Comparison of ENCODE assay signal across 19 cellular contexts in genomic region chr1:215022723-215023122, GRCh38. TPM values are rescaled to one million over a fixed set of nuclear protein-coding genes. Genes with fewer than 3 reads are reported as not detected.
DNase-seq lines count a peak whose midpoint lies in the region; ATAC-seq and TF ChIP-seq lines count a peak whose summit lies in the region.
"Had no signal": no experiment of that assay in that cellular context is flagged by ENCODE, and none has a peak within 500 bp of the region (broad histone marks: within the 10 kb centered on the region; RNA-seq: fewer than 3 reads in every experiment).

No MANE protein-coding gene starts in this region.

- POLR2A ChIA-PET in AG04450 (lab: Yijun Ruan, JAX), result interaction anchor here (0.6 to 1.0 kb wide), 3 partner anchors 14 to 362 kb away, joined by 3 to 8 read pairs (median 8); no protein-coding TSS in a partner anchor

- ATAC-seq in omental fat pad (ENCODE audit: low FRiP score) (peak; percentile 85), GM18868 (IDR thresholded peaks at IDR 0.05; ENCODE audit: unreplicated experiment) (no peak)
- ATAC-seq: stimulated activated naive B cell treated with anti-CD40 and anti-IgM and Interleukin-4, amounts not matched to agents 10 μg/mL and 1 μg/mL and 100 μg/mL, for 72 hours had no signal

- H3K4me2 ChIP-seq in fibroblast of lung (ENCODE audit: extremely low read depth, insufficient read depth, low read length), result peak overlapping the region; percentile 37

- no peak overlapping the region for H3K9ac ChIP-seq in fibroblast of lung (ENCODE audit: insufficient read depth, low read length)

- CTCF ChIA-PET in AG04450 (lab: Charles Lee), result interaction anchor here (0.8 to 0.9 kb wide), 2 partner anchors 64 to 361 kb away, joined by 3 read pairs; no protein-coding TSS in a partner anchor

- H3K4me3 ChIP-seq in AG04450 (ENCODE audit: low read depth, low read length) (no peak overlapping the region), fibroblast of lung (replicated peaks in 1 of 4; ENCODE audit: control extremely low read depth in 1 of 4, insufficient read depth in 1 of 4, low read depth in 3 of 4, low read length in 4 of 4) (no peak overlapping the region), MG63 (no peak overlapping the region)

- TF ChIP-seq CTCF in AG04450 (IDR thresholded peaks at IDR 0.05; ENCODE audit: low read depth, low read length) (no peak), fibroblast of lung (conservative IDR thresholded peaks at IDR 0.05 in 1 of 2, IDR thresholded peaks at IDR 0.05 in 1 of 2; ENCODE audit: low read depth in 1 of 2, low read length in 2 of 2) (no peak), omental fat pad (IDR thresholded peaks at IDR 0.05) (no peak)

- H3K27ac ChIP-seq in AG04450 (ENCODE audit: low read depth, low read length) (peak overlapping the region; percentile 75), fibroblast of lung (ENCODE audit: insufficient read depth, low read length) (peak overlapping the region; percentile 52)

- H4K20me1 ChIP-seq in fibroblast of lung (ENCODE audit: control insufficient read depth, extremely low read depth, insufficient read depth, low read length), result no peaks in the 10 kb centered on the region

- H3K4me1 ChIP-seq in fibroblast of lung (ENCODE audit: control insufficient read depth, extremely low read depth, insufficient read depth, low read length), result peaks cover 4% of the 10 kb centered on the region

- DNase-seq in AG04450 (ENCODE audit: low read depth, low spot score), result no peak
- peak; percentile 27 for DNase-seq in M059J (ENCODE audit: low read depth)
- DNase-seq in fibroblast of lung (ENCODE audit: low read depth in 2 of 2), result peak; percentile 57 to 83
- no peak for DNase-seq in omental fat pad (ENCODE audit: low spot score)
- no peak for DNase-seq in MG63
- DNase-seq in activated CD4-positive, CD25-positive, alpha-beta regulatory T cell (lab: John Stamatoyannopoulos, UW), result no peak
- DNase-seq in NCI-H1105 (lab: John Stamatoyannopoulos, UW), result no peak
- DNase-seq: activated CD4-positive, alpha-beta T cell treated with anti-CD3 and anti-CD28 coated beads, Interleukin-2, amount 10 ng/mL, durations not matched to agents 7 days and 5 days; activated naive CD4-positive, alpha-beta T cell treated with anti-CD3 and anti-CD28 coated beads, Interleukin-2, amount 50 U/mL, for 16 hours; activated T-cell treated with anti-CD3 and anti-CD28 coated beads for 4 hours; GF-D8; KBM-7; midbrain; NCI-H2227 treated with DMSO at 0.1 percent for 48 hours; nucleus accumbens; SIG-M5; stimulated activated naive B cell treated with anti-CD40 and anti-IgM and Interleukin-4, amounts not matched to agents 10 μg/mL and 1 μg/mL and 100 μg/mL, for 72 hours had no signal

- H3K79me2 ChIP-seq in fibroblast of lung (ENCODE audit: control insufficient read depth, insufficient read depth, low read length), result no peaks in the 10 kb centered on the region

- peaks cover 3% of the 10 kb centered on the region; the same call in 1 of the 2 replicates for H3K9me3 ChIP-seq in AG04450 (ENCODE audit: control insufficient read depth, insufficient read depth, low read length)
- H3K9me3 ChIP-seq in fibroblast of lung (ENCODE audit: control insufficient read depth, insufficient read depth, low read depth, low read length), result no peaks in the 10 kb centered on the region
- no peaks in the 10 kb centered on the region; the same call in 1 of the 2 replicates for H3K9me3 ChIP-seq in MG63

- peak overlapping the region; percentile 52 for H2AFZ ChIP-seq in fibroblast of lung (ENCODE audit: low read length)

- no peaks in the 10 kb centered on the region for H3K27me3 ChIP-seq in AG04450 (ENCODE audit: control insufficient read depth, insufficient read depth, low read length)
- no peaks in the 10 kb centered on the region for H3K27me3 ChIP-seq in fibroblast of lung (ENCODE audit: control insufficient read depth, insufficient read depth, low read length)
- H3K27me3 ChIP-seq in MG63, result no peaks in the 10 kb centered on the region

- no peaks in the 10 kb centered on the region for H3K36me3 ChIP-seq in fibroblast of lung (ENCODE audit: control insufficient read depth, insufficient read depth, low read length)
- H3K36me3 ChIP-seq in MG63, result no peaks in the 10 kb centered on the region

RNA-seq across cellular contexts. Expression of gene KCNK2, which starts 59.8 kb away (rescaled TPM):
- polyA plus RNA-seq in AG04450 (2011; rRNA removed), result 19.7 and 22.8 TPM in 2 replicates
- polyA minus RNA-seq in AG04450 (2011; rRNA and poly(A)+ RNA removed), result 15.2 and 15.5 TPM in 2 replicates
- 7.5 and 9.9 TPM in 2 replicates for total RNA-seq in M059J (2014; rRNA removed; shearing (Covaris generic))
- total RNA-seq in fibroblast of lung, result 2.8 and 6.4 TPM in 2 replicates
- 25.6 and 29.7 TPM in 2 replicates for polyA plus RNA-seq in fibroblast of lung
- polyA plus RNA-seq in fibroblast of lung (2012), result 19.2 and 22.0 TPM in 2 replicates
- 7.3 and 42.0 TPM in 2 replicates for polyA minus RNA-seq in fibroblast of lung (ENCODE audit: low replicate concordance)
- 1 to 10 TPM in 2 of 4 donors, under 1 TPM in 2; 0.48 to 4.7 (median 1.3) TPM for total RNA-seq in omental fat pad
- 1.1 and 2.8 TPM in 2 replicates for total RNA-seq in MG63 (2014; rRNA removed; shearing (Covaris generic); ENCODE audit: low replicate concordance)
- total RNA-seq: A673; activated CD4-positive, alpha-beta T cell treated with anti-CD3 and anti-CD28 coated beads, Interleukin-2, amount 10 ng/mL, durations not matched to agents 7 days and 5 days had no signal

Comparison
In these comparisons a context has a peak if more than half of its experiments do, and no peak if none do; other contexts are left out.
1. DNase-seq: peak in M059J (single experiment) and fibroblast of lung (2 of 2); none in AG04450 (single experiment), omental fat pad (single experiment), MG63 (single experiment), activated CD4-positive, CD25-positive, alpha-beta regulatory T cell (0 of 4) and NCI-H1105 (single experiment).